ENCODE assay signal across 1 cellular context in genomic region chr2:91477731-91478672, GRCh38.
TF ChIP-seq lines count a peak whose summit lies in the region.

No MANE protein-coding gene starts in this region.

TF ChIP-seq in HepG2, 621 proteins besides CTCF, POLR2A, EP300 and RAD21 (continued from another document):
- TF ChIP-seq CENPT (CRISPR knock-in tag; IDR thresholded peaks at IDR 0.05; ENCODE audit: low read depth) (no peak), TIGD3 (CRISPR knock-in tag; IDR thresholded peaks at IDR 0.05; ENCODE audit: borderline replicate concordance) (peak; percentile 33; the same call in 1 of the 2 replicates), ZNF263 (CRISPR knock-in tag; IDR thresholded peaks at IDR 0.05) (no peak), ZNF777 (CRISPR knock-in tag; IDR thresholded peaks at IDR 0.05) (peak; percentile 86), ZNF614 (CRISPR knock-in tag; IDR thresholded peaks at IDR 0.05; ENCODE audit: borderline replicate concordance) (no peak), FOXK2 (IDR thresholded peaks at IDR 0.05) (no peak), ZNF598 (CRISPR knock-in tag; IDR thresholded peaks at IDR 0.05; ENCODE audit: borderline replicate concordance) (no peak), FOXC1 (CRISPR knock-in tag; IDR thresholded peaks at IDR 0.05; ENCODE audit: borderline replicate concordance) (0 out of 2 replicates have a peak, but pooled peaks have one; percentile 63), MAX (IDR thresholded peaks at IDR 0.05) (0 out of 2 replicates have a peak, but pooled peaks have one; percentile 30), MEIS2 (CRISPR knock-in tag; IDR thresholded peaks at IDR 0.05) (no peak), KAT7 (CRISPR knock-in tag; IDR thresholded peaks at IDR 0.05; ENCODE audit: borderline replicate concordance) (no peak), HOXA9 (CRISPR knock-in tag; IDR thresholded peaks at IDR 0.05; ENCODE audit: borderline replicate concordance) (no peak), SMAD3 (CRISPR knock-in tag; IDR thresholded peaks at IDR 0.05) (no peak), ZNF747 (CRISPR knock-in tag; IDR thresholded peaks at IDR 0.05; ENCODE audit: borderline replicate concordance) (no peak), NR0B2 (CRISPR knock-in tag; IDR thresholded peaks at IDR 0.05) (no peak), ZNF652 (CRISPR knock-in tag; IDR thresholded peaks at IDR 0.05; ENCODE audit: borderline replicate concordance, low read depth) (no peak), MZF1 (CRISPR knock-in tag; IDR thresholded peaks at IDR 0.05; ENCODE audit: borderline replicate concordance) (0 out of 2 replicates have a peak, but pooled peaks have one; percentile 42), HHEX (CRISPR knock-in tag; IDR thresholded peaks at IDR 0.05) (no peak), ADNP (CRISPR knock-in tag; IDR thresholded peaks at IDR 0.05) (no peak), ZFP41 (CRISPR knock-in tag; IDR thresholded peaks at IDR 0.05; ENCODE audit: borderline replicate concordance) (no peak), ZNF281 (CRISPR knock-in tag; IDR thresholded peaks at IDR 0.05; ENCODE audit: borderline replicate concordance) (no peak), DBP (CRISPR knock-in tag; IDR thresholded peaks at IDR 0.05; ENCODE audit: not compliant biosample characterization) (no peak), HNF4G (IDR thresholded peaks at IDR 0.05; ENCODE audit: borderline replicate concordance, low read depth, low read length) (no peak), HNF4G (CRISPR knock-in tag; IDR thresholded peaks at IDR 0.05; ENCODE audit: borderline replicate concordance, low read depth) (no peak), MTF1 (CRISPR knock-in tag; IDR thresholded peaks at IDR 0.05) (no peak), NONO (IDR thresholded peaks at IDR 0.05) (no peak), NONO (CRISPR knock-in tag; conservative IDR thresholded peaks at IDR 0.05) (no peak), NRL (CRISPR knock-in tag; IDR thresholded peaks at IDR 0.05; ENCODE audit: borderline replicate concordance) (no peak), EED (CRISPR knock-in tag; IDR thresholded peaks at IDR 0.05) (0 out of 2 replicates have a peak, but pooled peaks have one; percentile 27), LCORL (IDR thresholded peaks at IDR 0.05) (no peak), LCORL (CRISPR knock-in tag; IDR thresholded peaks at IDR 0.05) (no peak), CREBL2 (CRISPR knock-in tag; IDR thresholded peaks at IDR 0.05; ENCODE audit: borderline replicate concordance) (no peak), CHD4 (IDR thresholded peaks at IDR 0.05; ENCODE audit: borderline replicate concordance, low read length) (peak; percentile 67; the same call in 1 of the 2 replicates), NFIC (IDR thresholded peaks at IDR 0.05; ENCODE audit: low read length) (no peak)
